ENCODE assay signal across 29 cellular contexts in genomic region chr16:56645311-56645710, GRCh38. TPM values are rescaled to one million over a fixed set of nuclear protein-coding genes. Genes with fewer than 3 reads are reported as not detected.
DNase-seq lines count a peak whose midpoint lies in the region; FAIRE-seq and TF ChIP-seq lines count a peak whose summit lies in the region.
"Had no signal": no experiment of that assay in that cellular context is flagged by ENCODE, and none has a peak within 500 bp of the region (broad histone marks: within the 10 kb centered on the region; RNA-seq: fewer than 3 reads in every experiment).

No MANE protein-coding gene starts in this region.

- no TSS peak for BruUV-seq in mammary epithelial cell (replicated peaks; lab: Mats Ljungman, UMichigan)
- no TSS peak for BruUV-seq in endothelial cell of umbilical vein (replicated peaks; lab: Mats Ljungman, UMichigan)

- H3K4me1 ChIP-seq in mammary epithelial cell (ENCODE audit: insufficient read depth, low read length) (peaks cover 14% of the 10 kb centered on the region), breast epithelium (no peaks in the 10 kb centered on the region), Karpas-422 (ENCODE audit: low read length) (peaks cover 56% of the 10 kb centered on the region), endothelial cell of umbilical vein (ENCODE audit: control insufficient read depth, extremely low read depth, insufficient read depth, low read length) (peaks cover 8% of the 10 kb centered on the region)
- H3K4me1 ChIP-seq: BE2C, BLaER1 had no signal

- intact Hi-C loops in mammary epithelial cell (cut with micrococcal nuclease) (no loop called here), breast epithelium (cut with DNase I; ENCODE audit: low total_unique reads) (no loop called here), endothelial cell of umbilical vein (cut with micrococcal nuclease) (no loop called here)

- H3K9ac ChIP-seq in mammary epithelial cell (ENCODE audit: insufficient read depth, low read length), result no peak overlapping the region
- 0 out of 2 replicates have a peak overlapping the region, but pooled peaks have one; percentile 11 for H3K9ac ChIP-seq in Karpas-422 (ENCODE audit: low read length)
- H3K9ac ChIP-seq in endothelial cell of umbilical vein (replicated peaks; ENCODE audit: extremely low read depth, insufficient read depth, low read length), result no peak overlapping the region
- H3K9ac ChIP-seq: BLaER1 had no signal

- H4K20me1 ChIP-seq in mammary epithelial cell (ENCODE audit: insufficient read depth, low read length) (no peaks in the 10 kb centered on the region), Karpas-422 (ENCODE audit: insufficient read depth, low read depth, low read length) (no peaks in the 10 kb centered on the region), endothelial cell of umbilical vein (replicated peaks; ENCODE audit: control insufficient read depth, extremely low read depth, insufficient read depth, low read length) (no peaks in the 10 kb centered on the region)

- H3K27ac ChIP-seq in mammary epithelial cell (ENCODE audit: insufficient read depth, low read depth, low read length) (no peak overlapping the region), breast epithelium (no peak overlapping the region), Karpas-422 (ENCODE audit: low read length) (no peak overlapping the region), endothelial cell of umbilical vein (ENCODE audit: insufficient read depth, low read depth, low read length) (no peak overlapping the region)
- H3K27ac ChIP-seq: 22Rv1, A549, BLaER1 had no signal

- peak; percentile 24 for DNase-seq in mammary epithelial cell
- no peak for DNase-seq in breast epithelium (ENCODE audit: low spot score in 2 of 2)
- DNase-seq in Karpas-422, result no peak
- DNase-seq in endothelial cell of umbilical vein (ENCODE audit: low read depth, low spot score), result no peak
- no peak for DNase-seq in AG08395 (ENCODE audit: low spot score)
- DNase-seq in HPDE6-E6E7 (ENCODE audit: extremely low spot score), result no peak
- DNase-seq: BE2C; C1 segment of cervical spinal cord; CD4-positive, alpha-beta memory T cell; CD4-positive, CD25-positive, alpha-beta regulatory T cell; CD8-positive, alpha-beta memory T cell; COR-L47; DMS 273 treated with DMSO at 0.1 percent for 48 hours; DMS153; DMS53; DMS79; DND-41; EL; GDM1 had no signal

- no peaks in the 10 kb centered on the region for H3K27me3 ChIP-seq in mammary epithelial cell (ENCODE audit: insufficient read depth, low read length)
- H3K27me3 ChIP-seq in breast epithelium, result no peaks in the 10 kb centered on the region
- no peaks in the 10 kb centered on the region for H3K27me3 ChIP-seq in Karpas-422 (ENCODE audit: low read length)
- H3K27me3 ChIP-seq in endothelial cell of umbilical vein (ENCODE audit: control insufficient read depth in 2 of 2, insufficient read depth in 2 of 2, low read length in 2 of 2), result peaks cover 44 to 68% of the 10 kb centered on the region in 2 experiments

- H3K79me2 ChIP-seq in mammary epithelial cell (ENCODE audit: insufficient read depth, low read length) (no peaks in the 10 kb centered on the region), Karpas-422 (ENCODE audit: low read length) (no peaks in the 10 kb centered on the region), endothelial cell of umbilical vein (ENCODE audit: control insufficient read depth, insufficient read depth, low read length) (no peaks in the 10 kb centered on the region)

- in situ Hi-C loops in mammary epithelial cell (cut with MboI; ENCODE audit: low sequenced_read_pairs in 2 of 2), result no loop called here

- H2AFZ ChIP-seq in mammary epithelial cell (ENCODE audit: low read depth, low read length) (no peak overlapping the region), Karpas-422 (ENCODE audit: low read length) (no peak overlapping the region), endothelial cell of umbilical vein (ENCODE audit: low read depth, low read length) (no peak overlapping the region)

- dilution Hi-C loops in mammary epithelial cell (cut with HindIII; ENCODE audit: low sequenced_read_pairs) (no loop called here), endothelial cell of umbilical vein (cut with MboI; ENCODE audit: extremely low pct_ligation_motif_present, low sequenced_read_pairs) (no loop called here)

- FAIRE-seq in endothelial cell of umbilical vein (lab: Jason Lieb, UNC), result no peak
- FAIRE-seq: A549, GM12878, GM12892, GM18507 had no signal

- H3K4me2 ChIP-seq in mammary epithelial cell (ENCODE audit: insufficient read depth, low read depth, low read length) (no peak overlapping the region), Karpas-422 (ENCODE audit: low read depth, low read length, poor library complexity, severe bottlenecking) (peak overlapping the region; percentile 12), endothelial cell of umbilical vein (ENCODE audit: insufficient read depth, low read length) (no peak overlapping the region)
- H3K4me2 ChIP-seq: A549, BLaER1 had no signal

- TF ChIP-seq CTCF in mammary epithelial cell (conservative IDR thresholded peaks at IDR 0.05 in 1 of 2, IDR thresholded peaks at IDR 0.05 in 1 of 2; ENCODE audit: extremely low read depth in 1 of 2, insufficient read depth in 1 of 2, low read depth in 1 of 2, low read length in 2 of 2) (no peak), breast epithelium (IDR thresholded peaks at IDR 0.05) (no peak), endothelial cell of umbilical vein (IDR thresholded peaks at IDR 0.05; ENCODE audit: extremely low read depth in 1 of 2, insufficient read depth in 1 of 2, low read depth in 1 of 2, low read length in 2 of 2) (no peak)

- no peak overlapping the region for H3K4me3 ChIP-seq in mammary epithelial cell (replicated peaks in 1 of 3; ENCODE audit: insufficient read depth in 1 of 3, low read depth in 2 of 3, low read length in 3 of 3)
- H3K4me3 ChIP-seq in breast epithelium, result no peak overlapping the region
- no peak overlapping the region for H3K4me3 ChIP-seq in Karpas-422 (ENCODE audit: low read length)
- no peak overlapping the region for H3K4me3 ChIP-seq in endothelial cell of umbilical vein (replicated peaks in 1 of 3; ENCODE audit: insufficient read depth in 1 of 3, low read depth in 1 of 3, low read length in 3 of 3)
- H3K4me3 ChIP-seq: A549, BLaER1, GM12878 had no signal

- POLR2A ChIA-PET in endothelial cell of umbilical vein (lab: Charles Lee), result no interaction called here

- no peak for TF ChIP-seq POLR2A in breast epithelium (IDR thresholded peaks at IDR 0.05)
- no peak for TF ChIP-seq POLR2A in endothelial cell of umbilical vein (IDR thresholded peaks at IDR 0.05; ENCODE audit: low read depth, low read length)

- 50% methylated on average over 1 of the region's 1 CpG for WGBS in mammary epithelial cell (ENCODE audit: low coverage, missing lambda C conversion rate)

- CTCF ChIA-PET in mammary epithelial cell (lab: Charles Lee; ENCODE audit: low non-redundant PET), result no interaction called here
- CTCF ChIA-PET in endothelial cell of umbilical vein (lab: Charles Lee), result interaction anchor here (1.2 to 1.4 kb wide), 2 partner anchors 12 to 15 kb away, joined by 3 to 6 read pairs; partner anchors contain the start of gene MT1F

- H3K9me3 ChIP-seq in mammary epithelial cell (replicated peaks; ENCODE audit: insufficient read depth, low read length), result no peaks in the 10 kb centered on the region
- no peaks in the 10 kb centered on the region for H3K9me3 ChIP-seq in breast epithelium
- H3K9me3 ChIP-seq in Karpas-422 (ENCODE audit: low read length), result no peaks in the 10 kb centered on the region
- no peaks in the 10 kb centered on the region for H3K9me3 ChIP-seq in endothelial cell of umbilical vein (replicated peaks; ENCODE audit: control insufficient read depth, insufficient read depth, low read length)
- H3K9me3 ChIP-seq: A549, BE2C, BLaER1 had no signal

- H3K9me1 ChIP-seq in endothelial cell of umbilical vein (replicated peaks; ENCODE audit: control insufficient read depth, extremely low read depth, insufficient read depth, low read length), result no peaks in the 10 kb centered on the region

- H3K9me2 ChIP-seq in Karpas-422 (replicated peaks; ENCODE audit: insufficient read depth, low read length), result no peaks in the 10 kb centered on the region

- H3K36me3 ChIP-seq in mammary epithelial cell (ENCODE audit: insufficient read depth, low read length) (no peaks in the 10 kb centered on the region), breast epithelium (no peaks in the 10 kb centered on the region), Karpas-422 (ENCODE audit: insufficient read depth, low read length) (no peaks in the 10 kb centered on the region), endothelial cell of umbilical vein (ENCODE audit: control insufficient read depth in 2 of 2, extremely low read depth in 1 of 2, insufficient read depth in 2 of 2, low read length in 2 of 2) (no peaks in the 10 kb centered on the region)
- H3K36me3 ChIP-seq: BE2C, BLaER1 had no signal

RNA-seq across cellular contexts. Expression of gene MT1B, which starts 6.4 kb away (rescaled TPM):
- total RNA-seq in mammary epithelial cell (not detected), breast epithelium (not detected), endothelial cell of umbilical vein (not detected in 2 replicates)
- polyA plus RNA-seq in mammary epithelial cell (not detected), endothelial cell of umbilical vein (not detected in 2 replicates)
- polyA minus RNA-seq in mammary epithelial cell (not detected), endothelial cell of umbilical vein (not detected in 2 replicates)
- 2.7 and 5.7 TPM in 2 replicates for total RNA-seq in Karpas-422 (2014; rRNA removed; shearing (Covaris generic); ENCODE audit: low replicate concordance)
- not detected in 2 replicates for polyA plus RNA-seq in endothelial cell of umbilical vein (2011; cell fraction: cytosol; rRNA removed)
- not detected in 2 replicates for polyA plus RNA-seq in endothelial cell of umbilical vein (2011; cell fraction: nucleus; rRNA removed)
- polyA plus RNA-seq in endothelial cell of umbilical vein (2012), result not detected in 2 replicates
- polyA minus RNA-seq in endothelial cell of umbilical vein (2011; cell fraction: cytosol; rRNA and poly(A)+ RNA removed), result not detected
- polyA minus RNA-seq in endothelial cell of umbilical vein (2011; cell fraction: nucleus; rRNA and poly(A)+ RNA removed), result not detected in 2 replicates
- total RNA-seq: A172; CD4-positive, alpha-beta memory T cell; CD4-positive, CD25-positive, alpha-beta regulatory T cell; CD8-positive, alpha-beta memory T cell; Daoy; G401; GM12878 had no signal
- polyA plus RNA-seq: A549; CD14-positive monocyte; CD4-positive, alpha-beta memory T cell; CD4-positive, CD25-positive, alpha-beta regulatory T cell; CD8-positive, alpha-beta memory T cell; GM12878 had no signal

RNA-seq across cellular contexts. Expression of gene MT1A, which starts 6.8 kb away (rescaled TPM):
- total RNA-seq in mammary epithelial cell (not detected), breast epithelium (100 to 1,000 TPM in 2 of 3 donors, 10 to 100 TPM in 1; 97.8 to 672 (median 130) TPM), endothelial cell of umbilical vein (5.4 and 8.4 TPM in 2 replicates)
- polyA plus RNA-seq in mammary epithelial cell (0.65 TPM), endothelial cell of umbilical vein (2.3 and 6.5 TPM in 2 replicates)
- polyA minus RNA-seq in mammary epithelial cell (not detected), endothelial cell of umbilical vein (3.8 TPM in 1 of 2 replicates, not detected in the other)
- not detected in 2 replicates for total RNA-seq in Karpas-422 (2014; rRNA removed; shearing (Covaris generic); ENCODE audit: low replicate concordance)
- 8.9 and 15.6 TPM in 2 replicates for polyA plus RNA-seq in endothelial cell of umbilical vein (2011; cell fraction: cytosol; rRNA removed)
- 3.3 and 3.7 TPM in 2 replicates for polyA plus RNA-seq in endothelial cell of umbilical vein (2011; cell fraction: nucleus; rRNA removed)
- 22.0 and 29.7 TPM in 2 replicates for polyA plus RNA-seq in endothelial cell of umbilical vein (2012)
- polyA minus RNA-seq in endothelial cell of umbilical vein (2011; cell fraction: cytosol; rRNA and poly(A)+ RNA removed), result not detected
- polyA minus RNA-seq in endothelial cell of umbilical vein (2011; cell fraction: nucleus; rRNA and poly(A)+ RNA removed), result not detected in 2 replicates
- total RNA-seq: A172; CD4-positive, alpha-beta memory T cell; CD4-positive, CD25-positive, alpha-beta regulatory T cell; Daoy; G401; GM12878 had no signal
- polyA plus RNA-seq: CD14-positive monocyte; CD4-positive, alpha-beta memory T cell; CD4-positive, CD25-positive, alpha-beta regulatory T cell; CD8-positive, alpha-beta memory T cell; GM12878 had no signal

RNA-seq across cellular contexts. Expression of gene MT1F, which starts 12.4 kb away (rescaled TPM):
- total RNA-seq in mammary epithelial cell, result 1 to 10 TPM; 4.2 to 8.6 TPM
- polyA plus RNA-seq in mammary epithelial cell, result 7.1 TPM
- polyA minus RNA-seq in mammary epithelial cell, result not detected
- total RNA-seq in breast epithelium, result 10 to 100 TPM in 2 of 3 donors, 1 to 10 TPM in 1; 9.1 to 34.0 (median 12.1) TPM
- total RNA-seq in Karpas-422 (2014; rRNA removed; shearing (Covaris generic); ENCODE audit: low replicate concordance), result 36.3 and 68.5 TPM in 2 replicates
- total RNA-seq in endothelial cell of umbilical vein, result 1.4 and 2.6 TPM in 2 replicates
- polyA plus RNA-seq in endothelial cell of umbilical vein, result 2.2 and 2.3 TPM in 2 replicates
- polyA plus RNA-seq in endothelial cell of umbilical vein (2011; cell fraction: cytosol; rRNA removed), result 2.6 and 3.1 TPM in 2 replicates
- 0.59 and 1.3 TPM in 2 replicates for polyA plus RNA-seq in endothelial cell of umbilical vein (2011; cell fraction: nucleus; rRNA removed)
- 0.52 and 1.4 TPM in 2 replicates for polyA plus RNA-seq in endothelial cell of umbilical vein (2012)
- 0.53 and 1.3 TPM in 2 replicates for polyA minus RNA-seq in endothelial cell of umbilical vein
- not detected for polyA minus RNA-seq in endothelial cell of umbilical vein (2011; cell fraction: cytosol; rRNA and poly(A)+ RNA removed)
- 1.1 TPM in 1 of 2 replicates, not detected in the other for polyA minus RNA-seq in endothelial cell of umbilical vein (2011; cell fraction: nucleus; rRNA and poly(A)+ RNA removed)
- total RNA-seq: A172, G401 had no signal

RNA-seq across cellular contexts. Expression of gene MT1M, which starts 12.9 kb away (rescaled TPM):
- total RNA-seq in mammary epithelial cell (1 to 10 TPM in 1 of 2 donors, not detected in 1; 2.5 TPM), breast epithelium (100 to 1,000 TPM in 1 of 3 donors, 10 to 100 TPM in 2; 42.9 to 120 (median 46.0) TPM), endothelial cell of umbilical vein (1.8 and 4.6 TPM in 2 replicates)
- polyA plus RNA-seq in mammary epithelial cell (not detected), endothelial cell of umbilical vein (4.1 and 4.3 TPM in 2 replicates)
- polyA minus RNA-seq in mammary epithelial cell (not detected), endothelial cell of umbilical vein (1.4 and 1.7 TPM in 2 replicates)
- not detected in 2 replicates for total RNA-seq in Karpas-422 (2014; rRNA removed; shearing (Covaris generic); ENCODE audit: low replicate concordance)
- polyA plus RNA-seq in endothelial cell of umbilical vein (2011; cell fraction: cytosol; rRNA removed), result 5.6 and 6.0 TPM in 2 replicates
- polyA plus RNA-seq in endothelial cell of umbilical vein (2011; cell fraction: nucleus; rRNA removed), result 0.65 and 1.5 TPM in 2 replicates
- polyA plus RNA-seq in endothelial cell of umbilical vein (2012), result 2.2 and 3.2 TPM in 2 replicates
- not detected for polyA minus RNA-seq in endothelial cell of umbilical vein (2011; cell fraction: cytosol; rRNA and poly(A)+ RNA removed)
- polyA minus RNA-seq in endothelial cell of umbilical vein (2011; cell fraction: nucleus; rRNA and poly(A)+ RNA removed), result 0.58 TPM in 1 of 2 replicates, not detected in the other
- total RNA-seq: A172; CD4-positive, alpha-beta memory T cell; CD4-positive, CD25-positive, alpha-beta regulatory T cell; CD8-positive, alpha-beta memory T cell; G401; GM12878 had no signal
- polyA plus RNA-seq: A549; CD14-positive monocyte; CD4-positive, alpha-beta memory T cell; CD4-positive, CD25-positive, alpha-beta regulatory T cell; CD8-positive, alpha-beta memory T cell; GM12878 had no signal

RNA-seq across cellular contexts. Expression of gene MT1E, which starts 19.7 kb away (rescaled TPM):
- 100 to 1,000 TPM; 259 to 468 TPM for total RNA-seq in mammary epithelial cell
- 2,254 TPM for polyA plus RNA-seq in mammary epithelial cell
- polyA minus RNA-seq in mammary epithelial cell, result 623 TPM
- total RNA-seq in breast epithelium, result 100 to 1,000 TPM; 284 to 698 (median 513) TPM
- not detected in 2 replicates for total RNA-seq in Karpas-422 (2014; rRNA removed; shearing (Covaris generic); ENCODE audit: low replicate concordance)
- 201 and 346 TPM in 2 replicates for total RNA-seq in endothelial cell of umbilical vein
- polyA plus RNA-seq in endothelial cell of umbilical vein, result 186 and 208 TPM in 2 replicates
- polyA plus RNA-seq in endothelial cell of umbilical vein (2011; cell fraction: cytosol; rRNA removed), result 545 and 811 TPM in 2 replicates
- 176 and 197 TPM in 2 replicates for polyA plus RNA-seq in endothelial cell of umbilical vein (2011; cell fraction: nucleus; rRNA removed)
- polyA plus RNA-seq in endothelial cell of umbilical vein (2012), result 497 and 663 TPM in 2 replicates
- 45.8 and 61.2 TPM in 2 replicates for polyA minus RNA-seq in endothelial cell of umbilical vein
- polyA minus RNA-seq in endothelial cell of umbilical vein (2011; cell fraction: cytosol; rRNA and poly(A)+ RNA removed), result 46.4 TPM
- polyA minus RNA-seq in endothelial cell of umbilical vein (2011; cell fraction: nucleus; rRNA and poly(A)+ RNA removed), result 17.6 and 21.5 TPM in 2 replicates
- total RNA-seq: A172; CD4-positive, alpha-beta memory T cell; G401 had no signal
- polyA plus RNA-seq: A549 had no signal

Comparison
In these comparisons a context has a peak if more than half of its experiments do, and no peak if none do; other contexts are left out.
1. RNA of gene MT1A, which starts 6.8 kb away (total RNA-seq): 97.8 to 672 TPM in breast epithelium; 5.4 to 8.4 TPM in endothelial cell of umbilical vein, not detected in mammary epithelial cell and not detected in Karpas-422; every median in the first group is over 10 times any median in the second.